1 cellular context compared by ENCODE assay signal in the genomic region with DNA sequence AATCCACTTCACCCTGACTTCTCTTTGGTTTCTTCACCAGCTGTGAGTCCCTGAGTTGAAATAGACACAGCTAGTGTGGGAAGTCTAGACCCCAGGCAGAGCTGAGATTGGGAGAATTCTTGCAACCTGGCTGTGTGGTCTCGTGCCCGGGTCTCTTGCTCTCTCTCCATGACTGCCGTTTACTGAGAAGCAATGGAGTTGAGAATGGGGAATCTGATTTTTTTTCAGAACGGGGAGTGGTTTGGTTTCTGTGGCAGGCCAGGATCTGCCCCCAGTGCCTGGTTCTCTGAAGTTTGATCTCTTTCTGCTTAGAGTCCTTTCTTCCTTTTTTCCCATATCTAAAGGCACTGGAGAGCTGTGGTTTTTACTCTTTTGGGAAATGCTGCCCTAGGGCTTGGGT.
TF ChIP-seq lines count a peak whose summit lies in the region.

No MANE protein-coding gene starts in this region.

TF ChIP-seq in HepG2, 621 proteins besides CTCF, POLR2A, EP300 and RAD21:
- TF ChIP-seq NAIF1 (CRISPR knock-in tag; IDR thresholded peaks at IDR 0.05; ENCODE audit: borderline replicate concordance) (0 out of 2 replicates have a peak, but pooled peaks have one; percentile 6), ZNF362 (CRISPR knock-in tag; IDR thresholded peaks at IDR 0.05; ENCODE audit: borderline replicate concordance) (peak; percentile 63; the same call in 1 of the 2 replicates), REXO4 (CRISPR knock-in tag; IDR thresholded peaks at IDR 0.05; ENCODE audit: borderline replicate concordance) (no peak)
